9 cellular contexts compared by ENCODE assay signal in genomic region chr1:6459850-6460265, GRCh38. TPM values are rescaled to one million over a fixed set of nuclear protein-coding genes. Genes with fewer than 3 reads are reported as not detected.
A peak's percentile ranks its signal among the peaks of the same experiment; 100 is the strongest.
DNase-seq lines count a peak whose midpoint lies in the region; ATAC-seq and TF ChIP-seq lines count a peak whose summit lies in the region.
"Had no signal": no experiment of that assay in that cellular context is flagged by ENCODE, and none has a peak within 500 bp of the region (broad histone marks: within the 10 kb centered on the region; RNA-seq: fewer than 3 reads in every experiment).

No MANE protein-coding gene starts in this region.

- TF ChIP-seq CTCF in heart right ventricle (IDR thresholded peaks at IDR 0.05) = no peak
- no peak for TF ChIP-seq CTCF in PC-9 (conservative IDR thresholded peaks at IDR 0.05)

- H3K14ac ChIP-seq in mesenchymal stem cell (ENCODE audit: low read length in 2 of 2) = no peak overlapping the region

- BruUV-seq in PC-9 (replicated peaks; lab: Mats Ljungman, UMichigan) = no TSS peak

- H3K79me2 ChIP-seq in PC-9 (ENCODE audit: low read depth) = no peaks in the 10 kb centered on the region

- H3K4me1 ChIP-seq in heart right ventricle (peaks cover 0 to 30% (median 14%) of the 10 kb centered on the region in 9 donors), mesenchymal stem cell (ENCODE audit: control insufficient read depth, insufficient read depth, low read depth, low read length) (peaks cover 5% of the 10 kb centered on the region), urinary bladder (ENCODE audit: insufficient read depth) (no peaks in the 10 kb centered on the region), PC-9 (replicated peaks; ENCODE audit: insufficient read depth) (no peaks in the 10 kb centered on the region)

- H3K36me3 ChIP-seq in heart right ventricle (peaks cover 0 to 32% (median 0%) of the 10 kb centered on the region in 9 donors), mesenchymal stem cell (ENCODE audit: control insufficient read depth in 1 of 2, insufficient read depth in 2 of 2, low read depth in 1 of 2, low read length in 2 of 2) (peaks cover 16 to 37% of the 10 kb centered on the region in 2 experiments), urinary bladder (ENCODE audit: insufficient read depth) (no peaks in the 10 kb centered on the region), PC-9 (ENCODE audit: low read depth) (no peaks in the 10 kb centered on the region)

- no peak overlapping the region for H3K4ac ChIP-seq in mesenchymal stem cell (ENCODE audit: low read depth in 1 of 2, low read length in 2 of 2)

- no peak overlapping the region for H4K91ac ChIP-seq in mesenchymal stem cell (ENCODE audit: low read length)

- no peak overlapping the region for H3K9ac ChIP-seq in mesenchymal stem cell (ENCODE audit: low read length)

- no peaks in the 10 kb centered on the region for H3K9me2 ChIP-seq in PC-9 (ENCODE audit: insufficient read depth)

- no peaks in the 10 kb centered on the region for H4K20me1 ChIP-seq in PC-9 (ENCODE audit: insufficient read depth)

- no peak for DNase-seq in heart right ventricle
- DNase-seq in Right ventricle myocardium inferior (ENCODE audit: missing footprints) = no peak
- DNase-seq in activated gamma-delta T cell treated with Interleukin-2 at 50 U/mL for 16 hours = peak; percentile 57
- DNase-seq in mesenchymal stem cell = peak; percentile 6
- no peak for DNase-seq in PC-9
- DNase-seq: NCI-H1436 had no signal

- no peak overlapping the region for H2BK12ac ChIP-seq in mesenchymal stem cell (ENCODE audit: low read length in 2 of 2)

- H3K79me1 ChIP-seq in mesenchymal stem cell (replicated peaks; ENCODE audit: low read length, poor library complexity, severe bottlenecking) = no peaks in the 10 kb centered on the region

- 15 to 17% methylated on average over 18 of the region's 18 CpGs for WGBS in heart right ventricle, 2 donors
- 32% methylated on average over 18 of the region's 18 CpGs for WGBS in mesenchymal stem cell
- WGBS in urinary bladder = 14% methylated on average over 18 of the region's 18 CpGs

- H3K4me2 ChIP-seq in mesenchymal stem cell (ENCODE audit: low read length, poor library complexity, severe bottlenecking) = no peak overlapping the region
- no peak overlapping the region for H3K4me2 ChIP-seq in PC-9

- H3K9me3 ChIP-seq in heart right ventricle (no peaks in the 10 kb centered on the region), mesenchymal stem cell (ENCODE audit: control insufficient read depth, low read length) (no peaks in the 10 kb centered on the region), PC-9 (ENCODE audit: insufficient read depth, low read depth) (no peaks in the 10 kb centered on the region)

- no peak overlapping the region for H3K18ac ChIP-seq in mesenchymal stem cell (ENCODE audit: low read depth in 1 of 2, low read length in 2 of 2)

- H3K27me3 ChIP-seq in heart right ventricle (peaks cover 5 to 66% (median 49%) of the 10 kb centered on the region in 7 donors), mesenchymal stem cell (ENCODE audit: control insufficient read depth in 1 of 2, insufficient read depth in 1 of 2, low read length in 2 of 2) (peaks cover 0 to 51% of the 10 kb centered on the region in 2 experiments), PC-9 (ENCODE audit: insufficient read depth, low read depth) (no peaks in the 10 kb centered on the region)

- no peak overlapping the region for H2BK5ac ChIP-seq in mesenchymal stem cell (ENCODE audit: low read depth, low read length, poor library complexity, severe bottlenecking)

- H3K4me3 ChIP-seq in heart right ventricle = peak overlapping the region in 9 of 10 donors; percentile 12 to 45 (median 34)
- no peak overlapping the region for H3K4me3 ChIP-seq in mesenchymal stem cell (ENCODE audit: insufficient read depth in 1 of 2, low read depth in 1 of 2, low read length in 2 of 2)
- H3K4me3 ChIP-seq in urinary bladder (ENCODE audit: low read depth, low read length) = peak overlapping the region; percentile 27
- no peak overlapping the region for H3K4me3 ChIP-seq in PC-9

- intact Hi-C loops in heart right ventricle (cut with DNase I) (no loop called here), Right ventricle myocardium inferior (cut with DNase I) (no loop called here), PC-9 (cut with micrococcal nuclease; ENCODE audit: unreplicated experiment) (no loop called here)

- H2AFZ ChIP-seq in mesenchymal stem cell (ENCODE audit: low read depth, low read length) (no peak overlapping the region), PC-9 (no peak overlapping the region)

- H4K8ac ChIP-seq in mesenchymal stem cell (ENCODE audit: low read length) = no peak overlapping the region

- POLR2A ChIA-PET in PC-9 (lab: Charles Lee; ENCODE audit: unreplicated experiment) = no interaction called here

- H2AK5ac ChIP-seq in mesenchymal stem cell (ENCODE audit: low read length, severe bottlenecking) = no peak overlapping the region

- H2BK120ac ChIP-seq in mesenchymal stem cell (ENCODE audit: low read depth, low read length) = no peak overlapping the region

- H2BK15ac ChIP-seq in mesenchymal stem cell (ENCODE audit: low read depth, poor library complexity, severe bottlenecking) = no peak overlapping the region

- H3K27ac ChIP-seq in heart right ventricle = peak overlapping the region in 1 of 10 donors; percentile 59
- no peak overlapping the region for H3K27ac ChIP-seq in mesenchymal stem cell (ENCODE audit: low read length, poor library complexity, severe bottlenecking)
- H3K27ac ChIP-seq in urinary bladder (ENCODE audit: low read depth) = no peak overlapping the region
- H3K27ac ChIP-seq in PC-9 = no peak overlapping the region

- no peak overlapping the region for H3K23ac ChIP-seq in mesenchymal stem cell (ENCODE audit: low read length in 2 of 2)

- CTCF ChIA-PET in PC-9 (lab: Charles Lee) = no interaction called here

- peak in 1 of 8 donors; percentile 17 for ATAC-seq in heart right ventricle
- ATAC-seq in Right ventricle myocardium inferior = no peak
- ATAC-seq in HG02571 (IDR thresholded peaks at IDR 0.05; ENCODE audit: unreplicated experiment) = no peak
- ATAC-seq in GM18873 (IDR thresholded peaks at IDR 0.05; ENCODE audit: low FRiP score, unreplicated experiment) = no peak

- no peaks in the 10 kb centered on the region for H3F3A ChIP-seq in PC-9 (ENCODE audit: insufficient read depth, low read depth)

RNA-seq across cellular contexts. Expression of gene TNFRSF25, which starts 6.1 kb away (rescaled TPM):
- total RNA-seq in heart right ventricle = 10 to 100 TPM in 2 of 10 donors, 1 to 10 TPM in 8; 4.0 to 12.0 (median 7.3) TPM
- 10 to 100 TPM in 1 of 2 donors, 1 to 10 TPM in 1; 6.6 to 43.1 TPM for polyA plus RNA-seq in heart right ventricle
- 11.4 TPM for total RNA-seq in Right ventricle myocardium inferior
- 2.9 TPM for polyA plus RNA-seq in mesenchymal stem cell (2013, experiment 1 of 2)
- 2.4 TPM for polyA plus RNA-seq in mesenchymal stem cell (2013, experiment 2 of 2)
- total RNA-seq in urinary bladder = 7.1 TPM
- polyA plus RNA-seq in urinary bladder = 4.3 TPM
- 12.3 and 21.1 TPM in 2 replicates for total RNA-seq in PC-9 (2021)

RNA-seq across cellular contexts. Expression of gene PLEKHG5, which starts 31.6 kb away (rescaled TPM):
- total RNA-seq in heart right ventricle (10 to 100 TPM; 10.0 to 18.8 (median 15.3) TPM), Right ventricle myocardium inferior (16.8 TPM), urinary bladder (9.9 TPM), PC-9 (2021) (11.3 and 12.6 TPM in 2 replicates)
- polyA plus RNA-seq in heart right ventricle (10 to 100 TPM in 1 of 2 donors, 1 to 10 TPM in 1; 6.6 to 28.7 TPM), urinary bladder (5.8 TPM)
- 6.5 TPM for polyA plus RNA-seq in mesenchymal stem cell (2013, experiment 1 of 2)
- polyA plus RNA-seq in mesenchymal stem cell (2013, experiment 2 of 2) = 6.7 TPM

RNA-seq across cellular contexts. Expression of gene ESPN, which starts 35.3 kb away (rescaled TPM):
- total RNA-seq in heart right ventricle (under 1 TPM in 5 of 10 donors, not detected in 5; 0.17 to 0.51 (median 0.29) TPM), Right ventricle myocardium inferior (0.24 TPM), urinary bladder (0.58 TPM), PC-9 (2021) (18.6 and 32.3 TPM in 2 replicates)
- polyA plus RNA-seq in heart right ventricle (under 1 TPM; 0.12 to 0.22 TPM), urinary bladder (0.53 TPM)
- polyA plus RNA-seq in mesenchymal stem cell (2013, experiment 1 of 2) = 0.06 TPM
- polyA plus RNA-seq in mesenchymal stem cell (2013, experiment 2 of 2) = not detected

RNA-seq across cellular contexts. Expression of gene HES2, which starts 40.1 kb away (rescaled TPM):
- under 1 TPM in 1 of 10 donors, not detected in 9; 0.25 TPM for total RNA-seq in heart right ventricle
- polyA plus RNA-seq in heart right ventricle = under 1 TPM in 1 of 2 donors, not detected in 1; 0.22 TPM
- not detected for total RNA-seq in Right ventricle myocardium inferior
- polyA plus RNA-seq in mesenchymal stem cell (2013, experiment 1 of 2) = 0.07 TPM
- polyA plus RNA-seq in mesenchymal stem cell (2013, experiment 2 of 2) = 0.05 TPM
- 0.53 TPM for total RNA-seq in urinary bladder
- 0.03 TPM for polyA plus RNA-seq in urinary bladder
- 2.1 and 4.2 TPM in 2 replicates for total RNA-seq in PC-9 (2021)

Comparison
In these comparisons a context has a peak if more than half of its experiments do, and no peak if none do; other contexts are left out.
1. DNase-seq: peak in activated gamma-delta T cell treated with Interleukin-2 at 50 U/mL for 16 hours (single experiment) and mesenchymal stem cell (single experiment); none in heart right ventricle (0 of 2), Right ventricle myocardium inferior (single experiment) and PC-9 (0 of 2).
2. H3K4me3 ChIP-seq: peak in heart right ventricle (9 of 10) and urinary bladder (single experiment); none in mesenchymal stem cell (0 of 2) and PC-9 (single experiment).
3. RNA of gene ESPN, which starts 35.3 kb away (total RNA-seq): 18.6 to 32.3 TPM in PC-9; 0.58 TPM in urinary bladder (single experiment), 0.17 to 0.51 TPM in heart right ventricle and 0.24 TPM in Right ventricle myocardium inferior (single experiment); every median in the first group is over 10 times any median in the second.